ENCODE assay signal across 9 cellular contexts in genomic region chr5:17316973-17317459, GRCh38.
DNase-seq lines count a peak whose midpoint lies in the region; ATAC-seq and TF ChIP-seq lines count a peak whose summit lies in the region.
"Had no signal": no experiment of that assay in that cellular context is flagged by ENCODE, and none has a peak within 500 bp of the region (broad histone marks: within the 10 kb centered on the region; RNA-seq: fewer than 3 reads in every experiment).

No MANE protein-coding gene starts in this region.

- no peak for DNase-seq in CD4-positive, CD25-positive, alpha-beta regulatory T cell
- DNase-seq in HPDE6-E6E7 (ENCODE audit: extremely low spot score) (peak; percentile 43), RWPE1 (ENCODE audit: low spot score) (no peak), anterior cingulate cortex (lab: John Stamatoyannopoulos, UW) (no peak), HAP-1 (ENCODE audit: low spot score in 2 of 2) (no peak), prostate gland (ENCODE audit: low spot score) (no peak)
- DNase-seq in effector memory CD8-positive, alpha-beta T cell, result no peak

- TF ChIP-seq CTCF in RWPE1 (conservative IDR thresholded peaks at IDR 0.05; ENCODE audit: low read depth) (no peak), prostate gland (IDR thresholded peaks at IDR 0.05) (no peak)

- in situ Hi-C loops in HAP-1 (cut with MboI; ENCODE audit: low sequenced_read_pairs), result no loop called here

- no peaks in the 10 kb centered on the region for H3K4me1 Mint-ChIP-seq in CD4-positive, CD25-positive, alpha-beta regulatory T cell
- no peaks in the 10 kb centered on the region for H3K4me1 Mint-ChIP-seq in effector memory CD8-positive, alpha-beta T cell (ENCODE audit: low read depth in 2 of 2)
- H3K4me1 Mint-ChIP-seq: central memory CD8-positive, alpha-beta T cell had no signal

- H3K4me3 ChIP-seq in CD4-positive, CD25-positive, alpha-beta regulatory T cell (ENCODE audit: low read depth, low read length), result no peak overlapping the region
- H3K4me3 ChIP-seq in HAP-1 (no peak overlapping the region), prostate gland (no peak overlapping the region)

- CTCF ChIA-PET in RWPE1 (lab: Yijun Ruan, JAX), result interaction anchor here (0.6 kb wide), 1 partner anchor 626 kb away, joined by 3 read pairs; no protein-coding TSS in a partner anchor

- no peaks in the 10 kb centered on the region for H3K36me3 ChIP-seq in CD4-positive, CD25-positive, alpha-beta regulatory T cell (ENCODE audit: control insufficient read depth, insufficient read depth, low read length)
- H3K36me3 ChIP-seq in HAP-1 (replicated peaks) (no peaks in the 10 kb centered on the region; the same call in 1 of the 2 replicates), prostate gland (no peaks in the 10 kb centered on the region)

- no peak overlapping the region for H3K27ac ChIP-seq in CD4-positive, CD25-positive, alpha-beta regulatory T cell (ENCODE audit: insufficient read depth, low read length, poor library complexity, severe bottlenecking)
- no peak overlapping the region for H3K27ac ChIP-seq in RWPE1
- no peak overlapping the region for H3K27ac ChIP-seq in prostate gland

- H3K9me3 ChIP-seq in CD4-positive, CD25-positive, alpha-beta regulatory T cell (ENCODE audit: control insufficient read depth in 2 of 2, low read length in 2 of 2), result no peaks in the 10 kb centered on the region
- H3K9me3 ChIP-seq in HAP-1, result no peaks in the 10 kb centered on the region
- no peaks in the 10 kb centered on the region for H3K9me3 ChIP-seq in prostate gland

- peaks cover 0 to 6% (median 3%) of the 10 kb centered on the region in 7 donors for H3K9me3 Mint-ChIP-seq in CD4-positive, CD25-positive, alpha-beta regulatory T cell
- H3K9me3 Mint-ChIP-seq in effector memory CD8-positive, alpha-beta T cell, result peaks cover 0 to 2% of the 10 kb centered on the region in 2 donors

- 27% methylated on average over 6 of the region's 6 CpGs for WGBS in prostate gland

- POLR2A ChIA-PET in RWPE1 (lab: Yijun Ruan, JAX; ENCODE audit: low non-redundant PET), result no interaction called here

- intact Hi-C loops in prostate gland (cut with DNase I), result no loop called here

- no peak overlapping the region for H3K4me3 Mint-ChIP-seq in CD4-positive, CD25-positive, alpha-beta regulatory T cell
- H3K4me3 Mint-ChIP-seq in effector memory CD8-positive, alpha-beta T cell, result no peak overlapping the region
- H3K4me3 Mint-ChIP-seq: central memory CD8-positive, alpha-beta T cell had no signal

- H3K27ac Mint-ChIP-seq in CD4-positive, CD25-positive, alpha-beta regulatory T cell, result no peak overlapping the region
- no peak overlapping the region for H3K27ac Mint-ChIP-seq in effector memory CD8-positive, alpha-beta T cell

- no peaks in the 10 kb centered on the region for H3K27me3 ChIP-seq in CD4-positive, CD25-positive, alpha-beta regulatory T cell (ENCODE audit: control insufficient read depth, insufficient read depth, low read length)
- H3K27me3 ChIP-seq in HAP-1 (ENCODE audit: low read depth) (no peaks in the 10 kb centered on the region), prostate gland (replicated peaks; ENCODE audit: insufficient read depth) (no peaks in the 10 kb centered on the region)

- ATAC-seq in CD4-positive, CD25-positive, alpha-beta regulatory T cell (ENCODE audit: low read depth in 2 of 2), result peak; percentile 22 to 43
- ATAC-seq in GM21515 (IDR thresholded peaks at IDR 0.05; ENCODE audit: unreplicated experiment), result peak; percentile 73
- peak; percentile 16 for ATAC-seq in effector memory CD8-positive, alpha-beta T cell (replicated peaks)

- H3K27me3 Mint-ChIP-seq in CD4-positive, CD25-positive, alpha-beta regulatory T cell, result no peaks in the 10 kb centered on the region
- H3K27me3 Mint-ChIP-seq in effector memory CD8-positive, alpha-beta T cell, result no peaks in the 10 kb centered on the region
- H3K27me3 Mint-ChIP-seq: central memory CD8-positive, alpha-beta T cell had no signal

- no peak for TF ChIP-seq POLR2A in prostate gland (IDR thresholded peaks at IDR 0.05)

- no peaks in the 10 kb centered on the region for H3K4me1 ChIP-seq in CD4-positive, CD25-positive, alpha-beta regulatory T cell (ENCODE audit: control insufficient read depth, insufficient read depth, low read length, poor library complexity, severe bottlenecking)
- H3K4me1 ChIP-seq in HAP-1 (peaks cover 9% of the 10 kb centered on the region), prostate gland (replicated peaks) (peaks cover 9% of the 10 kb centered on the region)

- H3K36me3 Mint-ChIP-seq in CD4-positive, CD25-positive, alpha-beta regulatory T cell, result no peaks in the 10 kb centered on the region
- H3K36me3 Mint-ChIP-seq in effector memory CD8-positive, alpha-beta T cell (ENCODE audit: insufficient read depth), result no peaks in the 10 kb centered on the region

Comparison
In these comparisons a context has a peak if more than half of its experiments do, and no peak if none do; other contexts are left out.
1. ATAC-seq: peak in every context shown above with its lines; median percentile 73 in GM21515; 32 in CD4-positive, CD25-positive, alpha-beta regulatory T cell; 16 in effector memory CD8-positive, alpha-beta T cell.